16 cellular contexts compared by ENCODE assay signal in the genomic region with DNA sequence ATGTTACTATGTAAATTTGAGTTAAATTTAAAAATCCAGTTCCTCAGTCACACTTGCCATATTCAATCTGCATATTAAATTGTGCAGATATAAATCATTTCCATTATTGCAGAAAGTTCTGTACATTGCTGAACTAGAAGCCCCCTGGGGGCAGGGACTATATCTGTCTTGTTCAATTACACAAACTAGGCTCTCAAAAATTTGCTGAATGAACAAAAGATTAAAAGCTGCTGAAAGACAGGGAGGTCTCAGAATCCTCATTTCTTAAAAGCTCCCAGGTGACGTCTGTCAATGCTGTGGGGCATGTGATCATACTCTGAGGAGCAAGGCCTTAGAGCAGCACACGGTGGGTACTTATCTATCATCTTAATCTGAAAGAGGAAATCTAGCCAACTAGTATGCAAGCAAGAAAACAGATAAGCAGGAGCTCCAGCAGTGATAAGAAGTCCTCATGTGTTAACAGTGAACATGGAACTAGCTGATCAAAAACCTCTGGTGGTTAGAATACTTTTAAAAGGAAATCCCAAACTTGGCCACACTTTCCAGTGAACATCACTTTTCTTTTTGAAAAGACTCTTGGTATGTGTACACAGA.
"Had no signal": no experiment of that assay in that cellular context is flagged by ENCODE, and none has a peak within 500 bp of the region (broad histone marks: within the 10 kb centered on the region; RNA-seq: fewer than 3 reads in every experiment).

No MANE protein-coding gene starts in this region.

- H3K4me3 Mint-ChIP-seq: mesothelial cell of epicardium, T-helper 17 cell had no signal

- H3K27me3 Mint-ChIP-seq: T-helper 17 cell had no signal

- H3K27ac ChIP-seq: ascending aorta, breast epithelium, epithelial cell of prostate, gastrocnemius medialis, lower lobe of right lung, stomach, testis, upper lobe of left lung had no signal

- H3K27ac Mint-ChIP-seq: mesothelial cell of epicardium, T-helper 17 cell had no signal

- H3K27me3 ChIP-seq: ascending aorta, breast epithelium, gastrocnemius medialis, stomach, testis, upper lobe of left lung had no signal

- H3K4me1 Mint-ChIP-seq: mesothelial cell of epicardium had no signal

- DNase-seq: activated CD4-positive, alpha-beta T cell treated with anti-CD3 and anti-CD28 coated beads, Interleukin-2, amount 50 U/mL, for 1 hour; activated CD4-positive, CD25-positive, alpha-beta regulatory T cell; activated gamma-delta T cell; activated T-cell treated with anti-CD3 and anti-CD28 coated beads, Interleukin-2, amount 50 U/mL, for 1 hour; gastrocnemius medialis; left cardiac atrium; lower lobe of right lung; stomach; T-helper 17 cell; testis; upper lobe of left lung had no signal

- H3K4me1 ChIP-seq: ascending aorta, breast epithelium, gastrocnemius medialis, lower lobe of right lung, testis, upper lobe of left lung had no signal

- ATAC-seq: gastrocnemius medialis, left cardiac atrium, lower lobe of right lung, sciatic nerve, T-helper 17 cell had no signal

- H3K36me3 ChIP-seq: breast epithelium had no signal

- H3K9me3 ChIP-seq: breast epithelium, gastrocnemius medialis, lower lobe of right lung, testis, upper lobe of left lung had no signal

- H3K4me3 ChIP-seq: ascending aorta, breast epithelium, gastrocnemius medialis, lower lobe of right lung, stomach, testis, upper lobe of left lung had no signal
